Comparison of ENCODE assay signal across 16 cellular contexts in the genomic region with DNA sequence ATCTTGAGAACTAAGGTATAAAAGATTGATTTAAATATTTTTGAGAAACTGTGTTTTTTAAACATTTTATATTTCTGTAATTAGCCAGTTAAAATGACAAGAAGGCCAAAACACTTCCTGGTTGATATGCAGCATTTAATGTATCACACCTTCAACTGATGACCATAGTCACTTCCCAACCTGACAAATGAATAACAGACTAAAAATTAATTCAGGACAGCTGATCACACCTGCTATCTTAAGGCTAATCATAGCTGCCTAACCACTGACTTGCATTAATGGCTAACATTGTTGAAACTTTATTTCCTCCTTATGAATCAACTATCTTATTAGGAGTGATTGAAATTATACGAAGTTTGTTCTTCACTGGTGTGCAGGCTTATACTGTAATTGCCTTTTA.
DNase-seq lines count a peak whose midpoint lies in the region; ATAC-seq, FAIRE-seq and TF ChIP-seq lines count a peak whose summit lies in the region.
"Had no signal": no experiment of that assay in that cellular context is flagged by ENCODE, and none has a peak within 500 bp of the region (broad histone marks: within the 10 kb centered on the region; RNA-seq: fewer than 3 reads in every experiment).

No MANE protein-coding gene starts in this region.

- TF ChIP-seq CTCF in psoas muscle (IDR thresholded peaks at IDR 0.05) (no peak), sigmoid colon (IDR thresholded peaks at IDR 0.05) (no peak)

- no peak overlapping the region for H3K4me3 Mint-ChIP-seq in activated naive CD4-positive, alpha-beta T cell treated with anti-CD3 and anti-CD28 coated beads, Interleukin-2, amount 10 ng/mL, durations not matched to agents 7 days and 5 days
- H3K4me3 Mint-ChIP-seq: CD4-positive, alpha-beta memory T cell had no signal

- H3K27me3 ChIP-seq in psoas muscle (ENCODE audit: insufficient read depth in 3 of 3, low read length in 2 of 3) (no peaks in the 10 kb centered on the region), sigmoid colon (no peaks in the 10 kb centered on the region)
- H3K27me3 ChIP-seq: BE2C had no signal

- H3K36me3 ChIP-seq in psoas muscle (ENCODE audit: insufficient read depth in 1 of 2, low read depth in 1 of 2) (no peaks in the 10 kb centered on the region), sigmoid colon (no peaks in the 10 kb centered on the region)
- H3K36me3 ChIP-seq: BE2C had no signal

- H3K27ac Mint-ChIP-seq in activated naive CD4-positive, alpha-beta T cell treated with anti-CD3 and anti-CD28 coated beads, Interleukin-2, amount 10 ng/mL, durations not matched to agents 7 days and 5 days, result no peak overlapping the region
- H3K27ac Mint-ChIP-seq: CD4-positive, alpha-beta memory T cell had no signal

- H3K4me3 ChIP-seq in psoas muscle (no peak overlapping the region), sigmoid colon (no peak overlapping the region)
- H3K4me3 ChIP-seq: A549 had no signal

- peak overlapping the region; percentile 18 for H3K27ac ChIP-seq in psoas muscle
- H3K27ac ChIP-seq in sigmoid colon, result no peak overlapping the region
- H3K27ac ChIP-seq: A549, C4-2B, HL-60 had no signal

- TF ChIP-seq EP300 in sigmoid colon (IDR thresholded peaks at IDR 0.05), result no peak

- WGBS in psoas muscle, 3 donors, result 71 to 86% (median 79%) methylated on average over 1 of the region's 1 CpG
- 69 to 79% methylated on average over 1 of the region's 1 CpG for WGBS in sigmoid colon, 2 donors

- intact Hi-C loops in psoas muscle (cut with DNase I), result no loop called here
- intact Hi-C loops in sigmoid colon (cut with DNase I), result no loop called here

- ATAC-seq in GM19467 (IDR thresholded peaks at IDR 0.05; ENCODE audit: unreplicated experiment), result peak; percentile 44
- ATAC-seq in HG03571 (IDR thresholded peaks at IDR 0.05; ENCODE audit: unreplicated experiment), result peak; percentile 47
- no peak for ATAC-seq in psoas muscle
- ATAC-seq: A549 had no signal

- FAIRE-seq in GM18507 (lab: Jason Lieb, UNC), result peak; percentile 70
- FAIRE-seq: A549 had no signal

- no peaks in the 10 kb centered on the region for H3K9me3 Mint-ChIP-seq in activated naive CD4-positive, alpha-beta T cell treated with anti-CD3 and anti-CD28 coated beads, Interleukin-2, amount 10 ng/mL, durations not matched to agents 7 days and 5 days
- H3K9me3 Mint-ChIP-seq: CD4-positive, alpha-beta memory T cell had no signal

- H3K9me3 ChIP-seq in psoas muscle (no peaks in the 10 kb centered on the region), sigmoid colon (no peaks in the 10 kb centered on the region)
- H3K9me3 ChIP-seq: A549, BE2C had no signal

- H3K4me1 ChIP-seq in psoas muscle, result peaks cover 7% of the 10 kb centered on the region
- no peaks in the 10 kb centered on the region for H3K4me1 ChIP-seq in sigmoid colon
- H3K4me1 ChIP-seq: A549, BE2C had no signal

- H3K4me1 Mint-ChIP-seq in activated naive CD4-positive, alpha-beta T cell treated with anti-CD3 and anti-CD28 coated beads, Interleukin-2, amount 10 ng/mL, durations not matched to agents 7 days and 5 days, result no peaks in the 10 kb centered on the region
- H3K4me1 Mint-ChIP-seq: CD4-positive, alpha-beta memory T cell had no signal

- no peaks in the 10 kb centered on the region for H3K36me3 Mint-ChIP-seq in activated naive CD4-positive, alpha-beta T cell treated with anti-CD3 and anti-CD28 coated beads, Interleukin-2, amount 10 ng/mL, durations not matched to agents 7 days and 5 days
- H3K36me3 Mint-ChIP-seq: CD4-positive, alpha-beta memory T cell had no signal

- peaks cover under 1% of the 10 kb centered on the region for H3K27me3 Mint-ChIP-seq in activated naive CD4-positive, alpha-beta T cell treated with anti-CD3 and anti-CD28 coated beads, Interleukin-2, amount 10 ng/mL, durations not matched to agents 7 days and 5 days

- CTCF ChIA-PET in activated naive CD4-positive, alpha-beta T cell treated with anti-CD3 and anti-CD28 coated beads, Interleukin-2, amount 10 ng/mL, durations not matched to agents 7 days and 5 days (lab: Charles Lee), result no interaction called here

- no peak for TF ChIP-seq POLR2A in sigmoid colon (IDR thresholded peaks at IDR 0.05)

- no peak for DNase-seq in GM18507 (ENCODE audit: extremely low spot score, insufficient read length, low read depth)
- no peak for DNase-seq in psoas muscle
- no peak for DNase-seq in NCI-H226
- DNase-seq in sigmoid colon, result no peak
- no peak for DNase-seq in stimulated activated CD4-positive, alpha-beta T cell treated with anti-CD3 and anti-CD28 coated beads, Interleukin-2, amount 100 ng/mL, for 48 hours
- DNase-seq in activated naive CD4-positive, alpha-beta T cell treated with anti-CD3 and anti-CD28 coated beads, Interleukin-2, amount 10 ng/mL, durations not matched to agents 7 days and 5 days, result no peak
- DNase-seq: BE2C; CD4-positive, alpha-beta memory T cell; DMS79 treated with DMSO at 0.1 percent for 48 hours; GF-D8; HCEC 1CT had no signal

Comparison
In these comparisons a context has a peak if more than half of its experiments do, and no peak if none do; other contexts are left out.
1. ATAC-seq: peak in GM19467 (single experiment) and HG03571 (single experiment); none in psoas muscle (0 of 4).